Comparison of ENCODE assay signal across 7 cellular contexts in the genomic region with DNA sequence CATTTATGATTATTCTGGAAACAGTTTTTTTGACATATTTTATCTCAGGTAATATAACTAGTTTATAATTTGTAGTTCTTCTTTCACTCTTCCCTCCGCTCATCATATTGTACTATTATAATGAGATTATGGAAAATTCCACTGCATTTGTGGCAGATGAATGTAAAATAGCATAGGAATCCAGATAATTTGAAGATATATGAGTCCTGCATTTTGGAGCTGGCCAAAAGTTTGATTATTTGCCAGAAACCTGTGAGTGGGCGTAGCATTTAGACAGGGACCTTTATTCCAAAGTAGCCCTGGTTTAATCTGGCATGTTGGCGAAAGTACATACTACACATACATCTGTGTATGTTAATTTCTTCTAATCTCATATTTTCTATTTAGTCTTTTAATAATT.
"Had no signal": no experiment of that assay in that cellular context is flagged by ENCODE, and none has a peak within 500 bp of the region (broad histone marks: within the 10 kb centered on the region; RNA-seq: fewer than 3 reads in every experiment).

No MANE protein-coding gene starts in this region.

- H3K4me3 ChIP-seq: GM12878 had no signal

- FAIRE-seq: G401.6, GM12878, GM12891, GM12892, GM18507 had no signal

- ATAC-seq: GM12878 had no signal

- DNase-seq: GDM1, GF-D8 had no signal
